1 cellular context compared by ENCODE assay signal in genomic region chr7:134865001-134865845, GRCh38.
TF ChIP-seq lines count a peak whose summit lies in the region.

No MANE protein-coding gene starts in this region.

TF ChIP-seq in GM12878, 131 proteins besides CTCF, POLR2A, EP300 and RAD21 (continued from another document):
- TF ChIP-seq ZBTB40 (IDR thresholded peaks at IDR 0.05; ENCODE audit: borderline replicate concordance) (no peak), IRF5 (IDR thresholded peaks at IDR 0.05; ENCODE audit: borderline replicate concordance) (no peak), JUND (IDR thresholded peaks at IDR 0.05; ENCODE audit: low read depth, low read length) (no peak), ZBED1 (IDR thresholded peaks at IDR 0.05; ENCODE audit: borderline replicate concordance) (no peak), POLR2AphosphoS5 (IDR thresholded peaks at IDR 0.05; ENCODE audit: low read length) (no peak), SP1 (IDR thresholded peaks at IDR 0.05; ENCODE audit: low read depth, low read length) (no peak), POU2F2 (IDR thresholded peaks at IDR 0.05; ENCODE audit: borderline replicate concordance, low read depth, low read length) (no peak), WRNIP1 (IDR thresholded peaks at IDR 0.05; ENCODE audit: borderline replicate concordance, low read depth, low read length) (no peak), ZNF274 (IDR thresholded peaks at IDR 0.05; ENCODE audit: insufficient read depth, insufficient read length) (no peak), DPF2 (IDR thresholded peaks at IDR 0.05) (peak; percentile 94), TBL1XR1 (IDR thresholded peaks at IDR 0.05; ENCODE audit: low read depth, low read length) (no peak), EGR1 (IDR thresholded peaks at IDR 0.05; ENCODE audit: borderline replicate concordance in 1 of 2, low read depth in 2 of 2, low read length in 2 of 2) (no peak), ZNF622 (IDR thresholded peaks at IDR 0.05) (no peak), STAT3 (IDR thresholded peaks at IDR 0.05; ENCODE audit: low read depth, low read length) (no peak), POLR2AphosphoS2 (IDR thresholded peaks at IDR 0.05; ENCODE audit: low read depth, low read length) (no peak), PML (IDR thresholded peaks at IDR 0.05; ENCODE audit: low read length) (no peak), BMI1 (IDR thresholded peaks at IDR 0.05; ENCODE audit: borderline replicate concordance) (peak; percentile 64), ZBTB33 (IDR thresholded peaks at IDR 0.05) (no peak), PAX8 (IDR thresholded peaks at IDR 0.05) (peak; percentile 79; the same call in 1 of the 2 replicates), ZNF217 (IDR thresholded peaks at IDR 0.05) (no peak), MTA2 (IDR thresholded peaks at IDR 0.05; ENCODE audit: low read depth) (peak; percentile 76), KLF5 (IDR thresholded peaks at IDR 0.05; ENCODE audit: partially characterized antibody) (no peak), BRCA1 (IDR thresholded peaks at IDR 0.05; ENCODE audit: low read depth, low read length) (no peak), NFXL1 (IDR thresholded peaks at IDR 0.05; ENCODE audit: borderline replicate concordance) (no peak), ZNF384 (IDR thresholded peaks at IDR 0.05; ENCODE audit: borderline replicate concordance, low read depth, low read length) (no peak), ZBTB11 (CRISPR knock-in tag; IDR thresholded peaks at IDR 0.05) (no peak), MYB (IDR thresholded peaks at IDR 0.05; ENCODE audit: borderline replicate concordance, low read depth, low read length) (no peak), MLLT1 (IDR thresholded peaks at IDR 0.05) (no peak), STAT1 (conservative IDR thresholded peaks at IDR 0.05) (no peak), IRF4 (IDR thresholded peaks at IDR 0.05; ENCODE audit: low read depth, low read length) (peak; percentile 16; the same call in 1 of the 2 replicates), E2F4 (IDR thresholded peaks at IDR 0.05; ENCODE audit: low read depth, low read length) (no peak), FOS (IDR thresholded peaks at IDR 0.05; ENCODE audit: borderline replicate concordance, extremely low read depth, insufficient read length) (no peak), HCFC1 (IDR thresholded peaks at IDR 0.05; ENCODE audit: low read length) (no peak), MTA3 (IDR thresholded peaks at IDR 0.05; ENCODE audit: borderline replicate concordance, low read length) (no peak), YBX1 (IDR thresholded peaks at IDR 0.05) (no peak), FOXK2 (IDR thresholded peaks at IDR 0.05) (no peak), IKZF1 (conservative IDR thresholded peaks at IDR 0.05) (peak; percentile 87), RFX5 (IDR thresholded peaks at IDR 0.05; ENCODE audit: low read depth, low read length) (no peak), IKZF2 (IDR thresholded peaks at IDR 0.05) (peak; percentile 80; a peak in 3 of 4 replicates), ZBTB4 (CRISPR knock-in tag; IDR thresholded peaks at IDR 0.05) (no peak), HDAC2 (IDR thresholded peaks at IDR 0.05) (no peak), SUPT20H (IDR thresholded peaks at IDR 0.05; ENCODE audit: borderline replicate concordance, control insufficient read depth, low read depth, low read length) (no peak), GATAD2B (conservative IDR thresholded peaks at IDR 0.05; ENCODE audit: low read depth) (peak; percentile 62; the same call in 1 of the 2 replicates), ATF7 (IDR thresholded peaks at IDR 0.05; ENCODE audit: low read depth) (peak; percentile 56), TCF7 (IDR thresholded peaks at IDR 0.05; ENCODE audit: borderline replicate concordance) (no peak), BHLHE40 (IDR thresholded peaks at IDR 0.05; ENCODE audit: borderline replicate concordance in 1 of 2, low read depth in 2 of 2, low read length in 1 of 2) (peak; percentile 23 to 65; a peak in 3 of 4 replicates), PKNOX1 (IDR thresholded peaks at IDR 0.05) (no peak)
TF ChIP-seq in GM12878: peak in this region for 14.
